In genomic region chr3:44509985-44510360, GRCh38 we compare ENCODE assay signal across 8 cellular contexts. TPM values are rescaled to one million over a fixed set of nuclear protein-coding genes. Genes with fewer than 3 reads are reported as not detected.
DNase-seq lines count a peak whose midpoint lies in the region; ATAC-seq and TF ChIP-seq lines count a peak whose summit lies in the region.

No MANE protein-coding gene starts in this region.

- H3K27me3 Mint-ChIP-seq in activated CD8-positive, alpha-beta T cell treated with anti-CD3 and anti-CD28 coated beads for 36 hours = no peaks in the 10 kb centered on the region

- peaks cover 23% of the 10 kb centered on the region for H3K36me3 Mint-ChIP-seq in activated CD8-positive, alpha-beta T cell treated with anti-CD3 and anti-CD28 coated beads for 36 hours (ENCODE audit: low read depth)

- TF ChIP-seq POLR2A in gastrocnemius medialis (IDR thresholded peaks at IDR 0.05) = no peak

- peaks cover 31% of the 10 kb centered on the region for H3K4me1 Mint-ChIP-seq in activated CD8-positive, alpha-beta T cell treated with anti-CD3 and anti-CD28 coated beads for 36 hours (ENCODE audit: low read depth)

- peaks cover 4% of the 10 kb centered on the region for H3K9me3 Mint-ChIP-seq in activated CD8-positive, alpha-beta T cell treated with anti-CD3 and anti-CD28 coated beads for 36 hours

- POLR2A ChIA-PET in activated CD8-positive, alpha-beta T cell treated with anti-CD3 and anti-CD28 coated beads for 36 hours (lab: Charles Lee) = interaction anchor here (0.6 to 2.2 kb wide), 6 partner anchors 8 to 251 kb away, joined by 3 to 9 read pairs (median 4); partner anchors contain the start of genes KIAA1143, KIF15, TCAIM and ZNF445
- POLR2A ChIA-PET in HEK293T (lab: Yijun Ruan, JAX) = interaction anchor here (1.5 to 2.5 kb wide), 6 partner anchors 9 to 252 kb away, joined by 5 to 15 read pairs (median 7); partner anchors contain the start of genes KIAA1143, KIF15, TCAIM and ZNF445

- H3K9me3 ChIP-seq in HUES6 (ENCODE audit: control insufficient read depth, insufficient read depth, low read depth, low read length) (peaks cover 5% of the 10 kb centered on the region; the same call in 1 of the 2 replicates), right cardiac atrium (ENCODE audit: control insufficient read depth, low read length) (no peaks in the 10 kb centered on the region), gastrocnemius medialis (no peaks in the 10 kb centered on the region)

- CTCF ChIA-PET in activated CD8-positive, alpha-beta T cell treated with anti-CD3 and anti-CD28 coated beads for 36 hours (lab: Charles Lee) = no interaction called here
- CTCF ChIA-PET in HEK293T (lab: Yijun Ruan, JAX) = no interaction called here

- H3K27ac ChIP-seq in HUES6 (ENCODE audit: low read depth, low read length) (peak overlapping the region; percentile 68; the same call in 1 of the 2 replicates), right cardiac atrium (ENCODE audit: low read length) (peak overlapping the region; percentile 99), gastrocnemius medialis (peak overlapping the region; percentile 88 to 91 (median 89))

- H3K27ac Mint-ChIP-seq in activated CD8-positive, alpha-beta T cell treated with anti-CD3 and anti-CD28 coated beads for 36 hours = peak overlapping the region; percentile 81

- peak overlapping the region; percentile 97 for H3K4me3 ChIP-seq in HUES6 (ENCODE audit: low read depth, low read length)
- H3K4me3 ChIP-seq in right cardiac atrium (ENCODE audit: low read length) = peak overlapping the region; percentile 100
- H3K4me3 ChIP-seq in gastrocnemius medialis = peak overlapping the region; percentile 64 to 83 (median 77)

- DNase-seq in ELR (ENCODE audit: low read depth) (peak; percentile 16), right cardiac atrium (no peak), gastrocnemius medialis (no peak), HEK293T (ENCODE audit: extremely low spot score) (no peak)
- DNase-seq in activated CD8-positive, alpha-beta T cell treated with anti-CD3 and anti-CD28 coated beads for 36 hours = no peak
- DNase-seq in activated effector memory CD4-positive, alpha-beta T cell treated with anti-CD3 and anti-CD28 coated beads, Interleukin-2, amount 50 U/mL, for 16 hours = no peak

- peak overlapping the region; percentile 86 for H3K4me3 Mint-ChIP-seq in activated CD8-positive, alpha-beta T cell treated with anti-CD3 and anti-CD28 coated beads for 36 hours

- H3K27me3 ChIP-seq in HUES6 (ENCODE audit: control insufficient read depth, insufficient read depth, low read length) (no peaks in the 10 kb centered on the region), right cardiac atrium (ENCODE audit: control insufficient read depth, insufficient read depth) (no peaks in the 10 kb centered on the region), gastrocnemius medialis (no peaks in the 10 kb centered on the region)

- in situ Hi-C loops in gastrocnemius medialis (cut with MboI; ENCODE audit: low sequenced_read_pairs in 4 of 4) = loop anchor here in 1 of 4 donors (25.0 kb wide), 1 partner anchor 173 kb away; the partner anchor contains the start of gene TCAIM

- peak overlapping the region; percentile 59 for H3K9ac ChIP-seq in HUES6 (ENCODE audit: low read length)

- ATAC-seq in GM21367 (IDR thresholded peaks at IDR 0.05; ENCODE audit: unreplicated experiment) (peak; percentile 36), right cardiac atrium (no peak), gastrocnemius medialis (no peak)
- peak; percentile 10 for ATAC-seq in activated CD8-positive, alpha-beta T cell treated with anti-CD3 and anti-CD28 coated beads for 36 hours

- H3K4me1 ChIP-seq in HUES6 (ENCODE audit: control insufficient read depth, insufficient read depth, low read length) (peaks cover 22% of the 10 kb centered on the region), right cardiac atrium (ENCODE audit: control insufficient read depth, insufficient read depth, low read length) (peaks cover 5% of the 10 kb centered on the region), gastrocnemius medialis (peaks cover 13 to 15% of the 10 kb centered on the region in 2 donors)

- H3K36me3 ChIP-seq in HUES6 (ENCODE audit: control insufficient read depth, insufficient read depth, low read length) (no peaks in the 10 kb centered on the region; the same call in 1 of the 2 replicates), gastrocnemius medialis (peaks cover 0 to 7% of the 10 kb centered on the region in 2 donors)

- no peak for TF ChIP-seq CTCF in activated CD8-positive, alpha-beta T cell treated with anti-CD3 and anti-CD28 coated beads for 36 hours (IDR thresholded peaks at IDR 0.05)
- TF ChIP-seq CTCF in gastrocnemius medialis (IDR thresholded peaks at IDR 0.05 in 4 of 5, conservative IDR thresholded peaks at IDR 0.05 in 1 of 5) = no peak

- WGBS in right cardiac atrium = under 1% methylated on average over 6 of the region's 6 CpGs

- intact Hi-C loops in activated CD8-positive, alpha-beta T cell treated with anti-CD3 and anti-CD28 coated beads for 36 hours (cut with micrococcal nuclease) = no loop called here
- intact Hi-C loops in right cardiac atrium (cut with DNase I) (loop anchor here in 2 of 4 donors (2.0 to 10.0 kb wide), 2 partner anchors 35 to 185 kb away; no protein-coding TSS in a partner anchor), gastrocnemius medialis (cut with DNase I; ENCODE audit: low total_unique reads) (loop anchor here (1.0 to 5.0 kb wide), 4 partner anchors 33 to 188 kb away; partner anchors contain the start of genes TCAIM and ZNF445)

TF ChIP-seq in HEK293T, 16 proteins besides CTCF, POLR2A, EP300 and RAD21:
- no peak for TF ChIP-seq ZNF384 (IDR thresholded peaks at IDR 0.05)
- no peak for TF ChIP-seq ARNT (IDR thresholded peaks at IDR 0.05)
- no peak for TF ChIP-seq FOXA1 (IDR thresholded peaks at IDR 0.05)
- TF ChIP-seq L3MBTL2 (conservative IDR thresholded peaks at IDR 0.05) = no peak
- no peak for TF ChIP-seq HDGF (IDR thresholded peaks at IDR 0.05; ENCODE audit: borderline replicate concordance)
- TF ChIP-seq ELF4 (IDR thresholded peaks at IDR 0.05) = no peak
- no peak for TF ChIP-seq BHLHE40 (IDR thresholded peaks at IDR 0.05; ENCODE audit: borderline replicate concordance)
- TF ChIP-seq, protein P1, sequence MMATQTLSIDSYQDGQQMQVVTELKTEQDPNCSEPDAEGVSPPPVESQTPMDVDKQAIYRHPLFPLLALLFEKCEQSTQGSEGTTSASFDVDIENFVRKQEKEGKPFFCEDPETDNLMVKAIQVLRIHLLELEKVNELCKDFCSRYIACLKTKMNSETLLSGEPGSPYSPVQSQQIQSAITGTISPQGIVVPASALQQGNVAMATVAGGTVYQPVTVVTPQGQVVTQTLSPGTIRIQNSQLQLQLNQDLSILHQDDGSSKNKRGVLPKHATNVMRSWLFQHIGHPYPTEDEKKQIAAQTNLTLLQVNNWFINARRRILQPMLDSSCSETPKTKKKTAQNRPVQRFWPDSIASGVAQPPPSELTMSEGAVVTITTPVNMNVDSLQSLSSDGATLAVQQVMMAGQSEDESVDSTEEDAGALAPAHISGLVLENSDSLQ (IDR thresholded peaks at IDR 0.05) = no peak
- TF ChIP-seq NFRKB (IDR thresholded peaks at IDR 0.05) = no peak
- TF ChIP-seq SUZ12 (IDR thresholded peaks at IDR 0.05) = no peak
- no peak for TF ChIP-seq CTBP1 (IDR thresholded peaks at IDR 0.05; ENCODE audit: borderline replicate concordance)

RNA-seq across cellular contexts. Expression of gene ZNF445, which starts 32.5 kb away (rescaled TPM):
- total RNA-seq in activated CD8-positive, alpha-beta T cell treated with anti-CD3 and anti-CD28 coated beads for 36 hours = 10 to 100 TPM; 16.3 to 18.4 TPM
- total RNA-seq in right cardiac atrium = 10 to 100 TPM; 14.2 to 15.6 (median 14.9) TPM
- polyA plus RNA-seq in right cardiac atrium = 5.7 TPM
- total RNA-seq in gastrocnemius medialis = 1 to 10 TPM; 3.6 to 6.2 (median 3.8) TPM

RNA-seq across cellular contexts. Expression of gene ZKSCAN7, which starts 45.0 kb away (rescaled TPM):
- 1 to 10 TPM; 4.0 to 4.7 TPM for total RNA-seq in activated CD8-positive, alpha-beta T cell treated with anti-CD3 and anti-CD28 coated beads for 36 hours
- total RNA-seq in right cardiac atrium (1 to 10 TPM; 2.9 to 3.6 (median 3.3) TPM), gastrocnemius medialis (1 to 10 TPM; 1.0 to 1.6 (median 1.4) TPM)
- 1.9 TPM for polyA plus RNA-seq in right cardiac atrium

Comparison
In these comparisons a context has a peak if more than half of its experiments do, and no peak if none do; other contexts are left out.
1. ATAC-seq: peak in GM21367 (single experiment) and activated CD8-positive, alpha-beta T cell treated with anti-CD3 and anti-CD28 coated beads for 36 hours (single experiment); none in right cardiac atrium (0 of 2) and gastrocnemius medialis (0 of 2).
2. Peak in every context shown above with its lines, with median percentiles within 50 percentile points of each other: H3K27ac ChIP-seq and H3K4me3 ChIP-seq.